21 cellular contexts compared by ENCODE assay signal in genomic region chr1:10271090-10271489, GRCh38.
"Had no signal": no experiment of that assay in that cellular context is flagged by ENCODE, and none has a peak within 500 bp of the region (broad histone marks: within the 10 kb centered on the region; RNA-seq: fewer than 3 reads in every experiment).

No MANE protein-coding gene starts in this region.

- H3K27ac ChIP-seq: esophagus squamous epithelium, hepatocyte, ovary, prostate gland, right lobe of liver, spleen, testis had no signal

- DNase-seq: esophagus squamous epithelium; foreskin fibroblast; kidney; left cardiac atrium; naive thymus-derived CD8-positive, alpha-beta T cell; ovary; retina; right lobe of liver; spleen; stimulated activated CD4-positive, alpha-beta T cell treated with anti-CD3 and anti-CD28 coated beads, Interleukin-15, amount 100 ng/mL, for 24 hours; stimulated activated CD4-positive, alpha-beta T cell treated with anti-CD3 and anti-CD28 coated beads, Interleukin-1b, Interleukin-23, amount 100 ng/mL, for 48 hours; stimulated activated CD4-positive, alpha-beta T cell treated with anti-CD3 and anti-CD28 coated beads, Interleukin-4, amount 100 ng/mL, for 24 hours; stimulated activated naive CD8-positive, alpha-beta T cell treated with anti-CD3 and anti-CD28 coated beads, Interleukin-15, amount 100 ng/mL, for 72 hours; testis had no signal

- H3K27ac Mint-ChIP-seq: dendritic cell treated with granulocyte-macrophage colony-stimulating factor and Interleukin-4, amounts not matched to agents 40 ng/mL and 50 ng/mL, for 4 days; stimulated activated memory B cell treated with anti-CD40 and anti-IgM and Interleukin-4, amounts not matched to agents 10 μg/mL and 1 μg/mL and 100 μg/mL, for 72 hours; stimulated activated naive CD8-positive, alpha-beta T cell treated with anti-CD3 and anti-CD28 coated beads, Interleukin-15, amount 100 ng/mL, for 72 hours had no signal

- H3K4me3 Mint-ChIP-seq: central memory CD8-positive, alpha-beta T cell; dendritic cell treated with granulocyte-macrophage colony-stimulating factor and Interleukin-4, amounts not matched to agents 40 ng/mL and 50 ng/mL, for 4 days; naive thymus-derived CD8-positive, alpha-beta T cell; stimulated activated memory B cell treated with anti-CD40 and anti-IgM and Interleukin-4, amounts not matched to agents 10 μg/mL and 1 μg/mL and 100 μg/mL, for 72 hours; stimulated activated naive CD8-positive, alpha-beta T cell treated with anti-CD3 and anti-CD28 coated beads, Interleukin-15, amount 100 ng/mL, for 72 hours had no signal

- H3K27me3 Mint-ChIP-seq: central memory CD8-positive, alpha-beta T cell; dendritic cell treated with granulocyte-macrophage colony-stimulating factor and Interleukin-4, amounts not matched to agents 40 ng/mL and 50 ng/mL, for 4 days; naive thymus-derived CD8-positive, alpha-beta T cell; stimulated activated memory B cell treated with anti-CD40 and anti-IgM and Interleukin-4, amounts not matched to agents 10 μg/mL and 1 μg/mL and 100 μg/mL, for 72 hours; stimulated activated naive CD8-positive, alpha-beta T cell treated with anti-CD3 and anti-CD28 coated beads, Interleukin-15, amount 100 ng/mL, for 72 hours had no signal

- H3K4me1 Mint-ChIP-seq: central memory CD8-positive, alpha-beta T cell; stimulated activated memory B cell treated with anti-CD40 and anti-IgM and Interleukin-4, amounts not matched to agents 10 μg/mL and 1 μg/mL and 100 μg/mL, for 72 hours; stimulated activated naive CD8-positive, alpha-beta T cell treated with anti-CD3 and anti-CD28 coated beads, Interleukin-15, amount 100 ng/mL, for 72 hours had no signal

- H3K4me3 ChIP-seq: esophagus squamous epithelium, hepatocyte, ovary, prostate gland, right lobe of liver, spleen, testis, tibial nerve had no signal

- H3K4me1 ChIP-seq: esophagus squamous epithelium, prostate gland, spleen, testis had no signal

- ATAC-seq: left cardiac atrium; stimulated activated memory B cell treated with anti-CD40 and anti-IgM and Interleukin-4, amounts not matched to agents 10 μg/mL and 1 μg/mL and 100 μg/mL, for 72 hours; stimulated activated naive CD8-positive, alpha-beta T cell treated with anti-CD3 and anti-CD28 coated beads, Interleukin-15, amount 100 ng/mL, for 72 hours had no signal

- H3K36me3 ChIP-seq: ovary, prostate gland had no signal

- H2AFZ ChIP-seq: hepatocyte had no signal

- H3K4me2 ChIP-seq: hepatocyte had no signal

- H3K9me3 ChIP-seq: esophagus squamous epithelium, neutrophil, ovary, prostate gland, right lobe of liver, spleen, testis, tibial nerve had no signal

- H3K27me3 ChIP-seq: esophagus squamous epithelium, hepatocyte, neutrophil, ovary, right lobe of liver, spleen, testis, tibial nerve had no signal

- H3K9me3 Mint-ChIP-seq: central memory CD8-positive, alpha-beta T cell; dendritic cell treated with granulocyte-macrophage colony-stimulating factor and Interleukin-4, amounts not matched to agents 40 ng/mL and 50 ng/mL, for 4 days; naive thymus-derived CD8-positive, alpha-beta T cell; stimulated activated memory B cell treated with anti-CD40 and anti-IgM and Interleukin-4, amounts not matched to agents 10 μg/mL and 1 μg/mL and 100 μg/mL, for 72 hours; stimulated activated naive CD8-positive, alpha-beta T cell treated with anti-CD3 and anti-CD28 coated beads, Interleukin-15, amount 100 ng/mL, for 72 hours had no signal
